8 cellular contexts compared by ENCODE assay signal in genomic region chr19:47419037-47419783, GRCh38. TPM values are rescaled to one million over a fixed set of nuclear protein-coding genes. Genes with fewer than 3 reads are reported as not detected.
DNase-seq lines count a peak whose midpoint lies in the region; ATAC-seq and TF ChIP-seq lines count a peak whose summit lies in the region.

Gene MEIS3, minus strand, starts transcription at chr19:47419527. Its CDS starts 446 bp downstream, at chr19:47419081.

- no peaks in the 10 kb centered on the region for H3K36me3 ChIP-seq in testis (ENCODE audit: low read depth, missing control alignments)

- no peaks in the 10 kb centered on the region for H3K27me3 ChIP-seq in testis

- no peak within 1 kb of the TSS for H3K4me3 Mint-ChIP-seq in activated naive CD8-positive, alpha-beta T cell treated with anti-CD3 and anti-CD28 coated beads, Interleukin-2, amount 50 U/mL, for 24 hours

- peaks cover 21% of the 10 kb centered on the region for H3K4me1 Mint-ChIP-seq in activated naive CD8-positive, alpha-beta T cell treated with anti-CD3 and anti-CD28 coated beads, Interleukin-2, amount 50 U/mL, for 24 hours

- DNase-seq in NCI-H82 (lab: John Stamatoyannopoulos, UW) (peak; percentile 58), NCI-H82 treated with DMSO at 0.1 percent for 48 hours (lab: John Stamatoyannopoulos, UW; ENCODE audit: unreplicated experiment) (no peak), iPS-NIHi11 (ENCODE audit: low spot score) (peak; percentile 56), testis (no peak), activated gamma-delta T cell (lab: John Stamatoyannopoulos, UW) (no peak), mucosa of gallbladder (ENCODE audit: low spot score) (no peak)
- no peak for DNase-seq in activated naive CD8-positive, alpha-beta T cell treated with anti-CD3 and anti-CD28 coated beads, Interleukin-2, amount 50 U/mL, for 24 hours
- DNase-seq in stimulated activated CD4-positive, alpha-beta T cell treated with anti-CD3 and anti-CD28 coated beads, Interleukin-4, amount 100 ng/mL, for 24 hours, result no peak

- no peak for TF ChIP-seq CTCF in testis (IDR thresholded peaks at IDR 0.05)

- peaks cover 3% of the 10 kb centered on the region for H3K4me1 ChIP-seq in testis

- no peak for TF ChIP-seq POLR2A in testis (IDR thresholded peaks at IDR 0.05)

- ATAC-seq in activated naive CD8-positive, alpha-beta T cell treated with anti-CD3 and anti-CD28 coated beads, Interleukin-2, amount 50 U/mL, for 24 hours, result peak; percentile 9

- H3K4me3 ChIP-seq in testis, result peak within 1 kb of the TSS; percentile 53

- intact Hi-C loops in testis (cut with DNase I; ENCODE audit: low total_unique reads), result no loop called here

- 2 to 3% methylated on average over 11 to 31 of the region's 69 CpGs for WGBS in testis, 2 donors

- no peaks in the 10 kb centered on the region for H3K9me3 Mint-ChIP-seq in activated naive CD8-positive, alpha-beta T cell treated with anti-CD3 and anti-CD28 coated beads, Interleukin-2, amount 50 U/mL, for 24 hours

- peaks cover 81% of the 10 kb centered on the region for H3K27me3 Mint-ChIP-seq in activated naive CD8-positive, alpha-beta T cell treated with anti-CD3 and anti-CD28 coated beads, Interleukin-2, amount 50 U/mL, for 24 hours

- no peak within 1 kb of the TSS for H3K27ac Mint-ChIP-seq in activated naive CD8-positive, alpha-beta T cell treated with anti-CD3 and anti-CD28 coated beads, Interleukin-2, amount 50 U/mL, for 24 hours

- H3K27ac ChIP-seq in testis, result no peak within 1 kb of the TSS

- no peaks in the 10 kb centered on the region for H3K36me3 Mint-ChIP-seq in activated naive CD8-positive, alpha-beta T cell treated with anti-CD3 and anti-CD28 coated beads, Interleukin-2, amount 50 U/mL, for 24 hours (ENCODE audit: low read depth)

- H3K9me3 ChIP-seq in testis, result no peaks in the 10 kb centered on the region

RNA-seq across cellular contexts. Expression of gene MEIS3, which starts in this region (rescaled TPM):
- total RNA-seq in testis (10 to 100 TPM; 12.5 to 21.3 TPM), mucosa of gallbladder (5.7 TPM)
- polyA plus RNA-seq in testis (ENCODE audit: insufficient read depth, low read depth, low replicate concordance), result 17.4 TPM

Comparison
In these comparisons a context has a peak if more than half of its experiments do, and no peak if none do; other contexts are left out.
1. DNase-seq: peak in NCI-H82 (single experiment) and iPS-NIHi11 (single experiment); none in NCI-H82 treated with DMSO at 0.1 percent for 48 hours (single experiment), activated naive CD8-positive, alpha-beta T cell treated with anti-CD3 and anti-CD28 coated beads, Interleukin-2, amount 50 U/mL, for 24 hours (single experiment), testis (single experiment), activated gamma-delta T cell (single experiment), stimulated activated CD4-positive, alpha-beta T cell treated with anti-CD3 and anti-CD28 coated beads, Interleukin-4, amount 100 ng/mL, for 24 hours (single experiment) and mucosa of gallbladder (single experiment).